18 cellular contexts compared by ENCODE assay signal in genomic region chr6:24971067-24971466, GRCh38. TPM values are rescaled to one million over a fixed set of nuclear protein-coding genes. Genes with fewer than 3 reads are reported as not detected.
DNase-seq lines count a peak whose midpoint lies in the region; ATAC-seq lines count a peak whose summit lies in the region.
"Had no signal": no experiment of that assay in that cellular context is flagged by ENCODE, and none has a peak within 500 bp of the region (broad histone marks: within the 10 kb centered on the region; RNA-seq: fewer than 3 reads in every experiment).

No MANE protein-coding gene starts in this region.

- ATAC-seq in effector memory CD8-positive, alpha-beta T cell (replicated peaks): no peak
- no peak for ATAC-seq in stimulated activated effector memory CD8-positive, alpha-beta T cell treated with anti-CD3 and anti-CD28 coated beads, Interleukin-12 subunit alpha, Interleukin-12 subunit beta, amount 100 ng/mL, for 72 hours
- ATAC-seq in HG03520 (IDR thresholded peaks at IDR 0.05; ENCODE audit: unreplicated experiment): no peak
- ATAC-seq: GM12878, HepG2 had no signal

- no peaks in the 10 kb centered on the region for H3K27me3 ChIP-seq in BLaER1
- H3K27me3 ChIP-seq in CD8-positive, alpha-beta memory T cell (ENCODE audit: insufficient read depth, low read length, poor library complexity, severe bottlenecking): no peaks in the 10 kb centered on the region

- H3K36me3 ChIP-seq in BLaER1: no peaks in the 10 kb centered on the region
- no peaks in the 10 kb centered on the region for H3K36me3 ChIP-seq in CD8-positive, alpha-beta memory T cell (ENCODE audit: insufficient read depth, low read length)

- no peaks in the 10 kb centered on the region for H3K9me3 Mint-ChIP-seq in CD8-positive, alpha-beta memory T cell
- H3K9me3 Mint-ChIP-seq in effector memory CD8-positive, alpha-beta T cell: peaks cover 0 to 2% of the 10 kb centered on the region in 2 donors
- no peaks in the 10 kb centered on the region for H3K9me3 Mint-ChIP-seq in stimulated activated effector memory CD8-positive, alpha-beta T cell treated with anti-CD3 and anti-CD28 coated beads, Interleukin-12 subunit alpha, Interleukin-12 subunit beta, amount 100 ng/mL, for 72 hours
- H3K9me3 Mint-ChIP-seq: HFFc6 had no signal

- POLR2A ChIA-PET in CD8-positive, alpha-beta memory T cell (lab: Charles Lee): interaction anchor here (1.4 kb wide), 1 partner anchor 13 kb away, joined by 3 read pairs; no protein-coding TSS in a partner anchor

- peaks cover 6% of the 10 kb centered on the region; the same call in 1 of the 2 replicates for H3K4me1 ChIP-seq in BLaER1
- H3K4me1 ChIP-seq in CD8-positive, alpha-beta memory T cell (ENCODE audit: insufficient read depth, low read length): peaks cover 67% of the 10 kb centered on the region

- H3K4me1 Mint-ChIP-seq in CD8-positive, alpha-beta memory T cell: peaks cover 83 to 94% (median 94%) of the 10 kb centered on the region in 3 donors
- peaks cover 68 to 80% of the 10 kb centered on the region in 2 donors for H3K4me1 Mint-ChIP-seq in effector memory CD8-positive, alpha-beta T cell (ENCODE audit: low read depth in 2 of 2)
- peaks cover 78% of the 10 kb centered on the region for H3K4me1 Mint-ChIP-seq in stimulated activated effector memory CD8-positive, alpha-beta T cell treated with anti-CD3 and anti-CD28 coated beads, Interleukin-12 subunit alpha, Interleukin-12 subunit beta, amount 100 ng/mL, for 72 hours

- H3K27ac Mint-ChIP-seq in CD8-positive, alpha-beta memory T cell: peak overlapping the region; percentile 43 to 85 (median 68)
- H3K27ac Mint-ChIP-seq in effector memory CD8-positive, alpha-beta T cell: peak overlapping the region; percentile 81 to 94
- H3K27ac Mint-ChIP-seq in stimulated activated effector memory CD8-positive, alpha-beta T cell treated with anti-CD3 and anti-CD28 coated beads, Interleukin-12 subunit alpha, Interleukin-12 subunit beta, amount 100 ng/mL, for 72 hours: peak overlapping the region; percentile 95
- H3K27ac Mint-ChIP-seq: B cell, HFFc6 had no signal

- no peaks in the 10 kb centered on the region for H3K27me3 Mint-ChIP-seq in CD8-positive, alpha-beta memory T cell
- no peaks in the 10 kb centered on the region for H3K27me3 Mint-ChIP-seq in effector memory CD8-positive, alpha-beta T cell
- H3K27me3 Mint-ChIP-seq: B cell had no signal

- H4K20me1 ChIP-seq in BLaER1: no peaks in the 10 kb centered on the region

- no peak for DNase-seq in CD8-positive, alpha-beta memory T cell
- no peak for DNase-seq in effector memory CD8-positive, alpha-beta T cell
- no peak for DNase-seq in stimulated activated effector memory CD8-positive, alpha-beta T cell treated with anti-CD3 and anti-CD28 coated beads, Interleukin-12 subunit alpha, Interleukin-12 subunit beta, amount 100 ng/mL, for 72 hours (ENCODE audit: low spot score in 2 of 2)
- DNase-seq in NCI-H1417 treated with DMSO at 0.1 percent for 48 hours (lab: John Stamatoyannopoulos, UW): no peak
- DNase-seq in hepatic stellate cell (ENCODE audit: low spot score): no peak
- DNase-seq: ACHN, DMS 273 treated with DMSO at 0.1 percent for 48 hours, GOT3, HCEC 1CT, HFFc6 had no signal

- H3K9me3 ChIP-seq in BLaER1: no peaks in the 10 kb centered on the region
- no peaks in the 10 kb centered on the region for H3K9me3 ChIP-seq in CD8-positive, alpha-beta memory T cell (ENCODE audit: low read length)

- no peak overlapping the region for H3K9ac ChIP-seq in BLaER1
- H3K9ac ChIP-seq: KMS-11 had no signal

- H3K4me3 Mint-ChIP-seq in CD8-positive, alpha-beta memory T cell: no peak overlapping the region
- H3K4me3 Mint-ChIP-seq in effector memory CD8-positive, alpha-beta T cell: peak overlapping the region in 1 of 2 donors; percentile 15
- no peak overlapping the region for H3K4me3 Mint-ChIP-seq in stimulated activated effector memory CD8-positive, alpha-beta T cell treated with anti-CD3 and anti-CD28 coated beads, Interleukin-12 subunit alpha, Interleukin-12 subunit beta, amount 100 ng/mL, for 72 hours
- H3K4me3 Mint-ChIP-seq: B cell, HFFc6 had no signal

- H3K4me3 ChIP-seq in BLaER1: no peak overlapping the region
- no peak overlapping the region for H3K4me3 ChIP-seq in CD8-positive, alpha-beta memory T cell (ENCODE audit: low read length)
- H3K4me3 ChIP-seq: GM12878 had no signal

- CTCF ChIA-PET in CD8-positive, alpha-beta memory T cell (lab: Charles Lee): interaction anchor here (5.5 to 7.8 kb wide), 2 partner anchors 20 to 36 kb away, joined by 25 to 61 read pairs; partner anchors contain the start of gene RIPOR2

- H3K27ac ChIP-seq in BLaER1: no peak overlapping the region
- H3K27ac ChIP-seq in CD8-positive, alpha-beta memory T cell (ENCODE audit: low read depth, low read length): no peak overlapping the region
- H3K27ac ChIP-seq: C4-2B, KMS-11 had no signal

- peak overlapping the region; percentile 15; the same call in 1 of the 2 replicates for H3K4me2 ChIP-seq in BLaER1
- H3K4me2 ChIP-seq: KMS-11 had no signal

- peaks cover 7 to 19% (median 11%) of the 10 kb centered on the region in 3 donors for H3K36me3 Mint-ChIP-seq in CD8-positive, alpha-beta memory T cell
- peaks cover 6% of the 10 kb centered on the region for H3K36me3 Mint-ChIP-seq in effector memory CD8-positive, alpha-beta T cell (ENCODE audit: insufficient read depth)
- H3K36me3 Mint-ChIP-seq in stimulated activated effector memory CD8-positive, alpha-beta T cell treated with anti-CD3 and anti-CD28 coated beads, Interleukin-12 subunit alpha, Interleukin-12 subunit beta, amount 100 ng/mL, for 72 hours: peaks cover 13% of the 10 kb centered on the region

RNA-seq across cellular contexts. Expression of gene RIPOR2, which starts 35.3 kb away (rescaled TPM):
- total RNA-seq in CD8-positive, alpha-beta memory T cell: 10 to 100 TPM; 54.4 to 58.2 TPM
- 427 TPM for polyA plus RNA-seq in CD8-positive, alpha-beta memory T cell
- total RNA-seq: A172 had no signal
